23 cellular contexts compared by ENCODE assay signal in genomic region chr15:100266166-100266565, GRCh38.
"Had no signal": no experiment of that assay in that cellular context is flagged by ENCODE, and none has a peak within 500 bp of the region (broad histone marks: within the 10 kb centered on the region; RNA-seq: fewer than 3 reads in every experiment).

No MANE protein-coding gene starts in this region.

- H3K27me3 Mint-ChIP-seq: effector memory CD8-positive, alpha-beta T cell; stimulated activated naive B cell treated with anti-CD40 and anti-IgM and Interleukin-4, amounts not matched to agents 10 μg/mL and 1 μg/mL and 100 μg/mL, for 72 hours; stimulated activated naive CD8-positive, alpha-beta T cell treated with anti-CD3 and anti-CD28 coated beads, Interleukin-15, amount 100 ng/mL, for 72 hours had no signal

- H3K27ac ChIP-seq: gastroesophageal sphincter, heart left ventricle, hepatocyte, left lung, neutrophil, parathyroid adenoma, right lobe of liver, thyroid gland, vagina had no signal

- H3K4me1 Mint-ChIP-seq: naive B cell; neural crest cell; stimulated activated naive B cell treated with anti-CD40 and anti-IgM and Interleukin-4, amounts not matched to agents 10 μg/mL and 1 μg/mL and 100 μg/mL, for 72 hours; stimulated activated naive CD8-positive, alpha-beta T cell treated with anti-CD3 and anti-CD28 coated beads, Interleukin-15, amount 100 ng/mL, for 72 hours had no signal

- H3K4me3 Mint-ChIP-seq: effector memory CD8-positive, alpha-beta T cell; naive B cell; natural killer cell treated with Interleukin-12 subunit alpha and Interleukin-12 subunit beta and Interleukin-15 and Interleukin-18, amount 100 ng/mL, for 72 hours; neural crest cell; stimulated activated naive B cell treated with anti-CD40 and anti-IgM and Interleukin-4, amounts not matched to agents 10 μg/mL and 1 μg/mL and 100 μg/mL, for 72 hours; stimulated activated naive CD8-positive, alpha-beta T cell treated with anti-CD3 and anti-CD28 coated beads, Interleukin-15, amount 100 ng/mL, for 72 hours had no signal

- ATAC-seq: effector memory CD8-positive, alpha-beta T cell; left lung; stimulated activated naive B cell treated with anti-CD40 and anti-IgM and Interleukin-4, amounts not matched to agents 10 μg/mL and 1 μg/mL and 100 μg/mL, for 72 hours had no signal

- H3K9ac ChIP-seq: parathyroid adenoma had no signal

- H3K27me3 ChIP-seq: gastroesophageal sphincter, heart left ventricle, left lung, neutrophil, right lobe of liver, thyroid gland, vagina had no signal

- H3K9me3 ChIP-seq: gastroesophageal sphincter, left lung, neutrophil, right lobe of liver, thyroid gland, vagina had no signal

- H3K27ac Mint-ChIP-seq: naive B cell; natural killer cell treated with Interleukin-12 subunit alpha and Interleukin-12 subunit beta and Interleukin-15 and Interleukin-18, amount 100 ng/mL, for 72 hours; progenitor cell of endocrine pancreas; stimulated activated naive B cell treated with anti-CD40 and anti-IgM and Interleukin-4, amounts not matched to agents 10 μg/mL and 1 μg/mL and 100 μg/mL, for 72 hours; stimulated activated naive CD8-positive, alpha-beta T cell treated with anti-CD3 and anti-CD28 coated beads, Interleukin-15, amount 100 ng/mL, for 72 hours had no signal

- H3K4me1 ChIP-seq: gastroesophageal sphincter, heart left ventricle, left lung, parathyroid adenoma, right lobe of liver, thyroid gland, vagina had no signal

- H3K36me3 ChIP-seq: heart left ventricle, left lung, neutrophil, thyroid gland, vagina had no signal

- H3K4me3 ChIP-seq: gastroesophageal sphincter, heart left ventricle, hepatocyte, left lung, right lobe of liver, thyroid gland, vagina had no signal

- DNase-seq: cortex of kidney; effector memory CD8-positive, alpha-beta T cell; foreskin fibroblast; heart left ventricle; left cardiac atrium; left lung; naive B cell; right lobe of liver; small intestine; stimulated activated CD4-positive, alpha-beta T cell treated with anti-CD3 and anti-CD28 coated beads, Interleukin-15, amount 100 ng/mL, for 24 hours; stimulated activated CD4-positive, alpha-beta T cell treated with anti-CD3 and anti-CD28 coated beads, Interleukin-2, amount 100 ng/mL, for 48 hours; stimulated activated naive B cell treated with anti-CD40 and anti-IgM and Interleukin-4, amounts not matched to agents 10 μg/mL and 1 μg/mL and 100 μg/mL, for 72 hours; stimulated activated naive CD8-positive, alpha-beta T cell treated with anti-CD3 and anti-CD28 coated beads, Interleukin-15, amount 100 ng/mL, for 72 hours; thyroid gland; trophoblast cell had no signal

- H3K36me3 Mint-ChIP-seq: naive B cell; natural killer cell treated with Interleukin-12 subunit alpha and Interleukin-12 subunit beta and Interleukin-15 and Interleukin-18, amount 100 ng/mL, for 72 hours; stimulated activated naive B cell treated with anti-CD40 and anti-IgM and Interleukin-4, amounts not matched to agents 10 μg/mL and 1 μg/mL and 100 μg/mL, for 72 hours had no signal
